Comparison of ENCODE assay signal across 16 cellular contexts in genomic region chr19:43738780-43739211, GRCh38. TPM values are rescaled to one million over a fixed set of nuclear protein-coding genes. Genes with fewer than 3 reads are reported as not detected.
DNase-seq lines count a peak whose midpoint lies in the region; ATAC-seq and TF ChIP-seq lines count a peak whose summit lies in the region.
"Had no signal": no experiment of that assay in that cellular context is flagged by ENCODE, and none has a peak within 500 bp of the region (broad histone marks: within the 10 kb centered on the region; RNA-seq: fewer than 3 reads in every experiment).

No MANE protein-coding gene starts in this region.

- H3K27me3 ChIP-seq in HUES6 (ENCODE audit: control insufficient read depth, insufficient read depth, low read length) (no peaks in the 10 kb centered on the region), mesenchymal stem cell (ENCODE audit: control insufficient read depth in 1 of 2, insufficient read depth in 1 of 2, low read length in 2 of 2) (no peaks in the 10 kb centered on the region), MM.1S (replicated peaks; ENCODE audit: insufficient read depth, low read length) (no peaks in the 10 kb centered on the region), BE2C (no peaks in the 10 kb centered on the region)
- no peaks in the 10 kb centered on the region for H3K27me3 ChIP-seq in CD4-positive, alpha-beta T cell (ENCODE audit: control insufficient read depth, insufficient read depth, low read length)

- no peaks in the 10 kb centered on the region for H3K9me3 Mint-ChIP-seq in chondrocyte (ENCODE audit: low read depth)
- no peaks in the 10 kb centered on the region for H3K9me3 Mint-ChIP-seq in CD4-positive, alpha-beta T cell
- H3K9me3 Mint-ChIP-seq: T-helper 2 cell treated with Interferon-gamma antibody and Interleukin-4, amounts not matched to agents 5 μg/mL and 100 μg/mL, for 36 hours had no signal

- no peak overlapping the region for H3K4me3 Mint-ChIP-seq in chondrocyte (ENCODE audit: unreplicated experiment)
- H3K4me3 Mint-ChIP-seq in CD4-positive, alpha-beta T cell: no peak overlapping the region
- H3K4me3 Mint-ChIP-seq: T-helper 2 cell treated with Interferon-gamma antibody and Interleukin-4, amounts not matched to agents 5 μg/mL and 100 μg/mL, for 36 hours had no signal

- POLR2A ChIA-PET in CD4-positive, alpha-beta T cell (lab: Charles Lee): no interaction called here

- no peaks in the 10 kb centered on the region for H4K20me1 ChIP-seq in MM.1S (ENCODE audit: insufficient read depth, low read length)

- no peak overlapping the region for H4K91ac ChIP-seq in mesenchymal stem cell (ENCODE audit: low read length)

- no peak overlapping the region for H2BK15ac ChIP-seq in mesenchymal stem cell (ENCODE audit: low read depth, poor library complexity, severe bottlenecking)

- no peak overlapping the region for H2AFZ ChIP-seq in mesenchymal stem cell (ENCODE audit: low read depth, low read length)
- H2AFZ ChIP-seq in MM.1S (ENCODE audit: low read length): no peak overlapping the region

- no peak for ATAC-seq in CD4-positive, alpha-beta T cell (ENCODE audit: poor library complexity)
- ATAC-seq: K562 had no signal

- H2BK5ac ChIP-seq in mesenchymal stem cell (ENCODE audit: low read depth, low read length, poor library complexity, severe bottlenecking): no peak overlapping the region

- no peaks in the 10 kb centered on the region for H3K9me2 ChIP-seq in MM.1S (replicated peaks; ENCODE audit: insufficient read depth, low read length)

- peak overlapping the region; percentile 52 for H3K27ac Mint-ChIP-seq in chondrocyte (ENCODE audit: unreplicated experiment)
- H3K27ac Mint-ChIP-seq in CD4-positive, alpha-beta T cell: no peak overlapping the region

- TF ChIP-seq CTCF in chondrocyte (IDR thresholded peaks at IDR 0.05) (no peak), GM10266 (IDR thresholded peaks at IDR 0.05; ENCODE audit: control insufficient read depth, insufficient read depth, low read depth, missing control alignments) (no peak), MM.1S (IDR thresholded peaks at IDR 0.05; ENCODE audit: low read length) (no peak), BE2C (IDR thresholded peaks at IDR 0.05; ENCODE audit: low read depth, low read length) (no peak)
- TF ChIP-seq CTCF in CD4-positive, alpha-beta T cell (IDR thresholded peaks at IDR 0.05): no peak

- H3K4me3 ChIP-seq in HUES6 (ENCODE audit: low read depth, low read length): no peak overlapping the region
- no peak overlapping the region for H3K4me3 ChIP-seq in mesenchymal stem cell (ENCODE audit: insufficient read depth in 1 of 2, low read depth in 1 of 2, low read length in 2 of 2)
- no peak overlapping the region for H3K4me3 ChIP-seq in MM.1S (ENCODE audit: low read length)
- no peak overlapping the region for H3K4me3 ChIP-seq in BE2C (ENCODE audit: low read depth, low read length)
- H3K4me3 ChIP-seq: HAP-1, K562 had no signal

- CTCF ChIA-PET in CD4-positive, alpha-beta T cell (lab: Charles Lee): no interaction called here

- H3K27me3 Mint-ChIP-seq in chondrocyte (ENCODE audit: low read depth): no peaks in the 10 kb centered on the region
- H3K27me3 Mint-ChIP-seq in CD4-positive, alpha-beta T cell: no peaks in the 10 kb centered on the region

- H3K18ac ChIP-seq in mesenchymal stem cell (ENCODE audit: low read depth in 1 of 2, low read length in 2 of 2): no peak overlapping the region

- peaks cover 91% of the 10 kb centered on the region for H3K36me3 ChIP-seq in HUES6 (ENCODE audit: control insufficient read depth, insufficient read depth, low read length)
- H3K36me3 ChIP-seq in mesenchymal stem cell (ENCODE audit: control insufficient read depth in 1 of 2, insufficient read depth in 2 of 2, low read depth in 1 of 2, low read length in 2 of 2): peaks cover 66 to 95% of the 10 kb centered on the region in 2 experiments
- H3K36me3 ChIP-seq in MM.1S (replicated peaks; ENCODE audit: insufficient read depth, low read length): no peaks in the 10 kb centered on the region
- peaks cover 55% of the 10 kb centered on the region for H3K36me3 ChIP-seq in BE2C

- no peak overlapping the region for H4K8ac ChIP-seq in mesenchymal stem cell (ENCODE audit: low read length)

- H3K79me2 ChIP-seq in MM.1S (ENCODE audit: low read length): no peaks in the 10 kb centered on the region

- H3K9me3 ChIP-seq in HUES6 (ENCODE audit: control insufficient read depth, insufficient read depth, low read depth, low read length) (no peaks in the 10 kb centered on the region), mesenchymal stem cell (ENCODE audit: control insufficient read depth, low read length) (no peaks in the 10 kb centered on the region), MM.1S (replicated peaks; ENCODE audit: insufficient read depth, low read length) (no peaks in the 10 kb centered on the region), BE2C (no peaks in the 10 kb centered on the region)
- no peaks in the 10 kb centered on the region for H3K9me3 ChIP-seq in CD4-positive, alpha-beta T cell (ENCODE audit: control insufficient read depth, low read length)
- H3K9me3 ChIP-seq: HAP-1 had no signal

- H2AK5ac ChIP-seq in mesenchymal stem cell (ENCODE audit: low read length, severe bottlenecking): peak overlapping the region; percentile 43

- H2BK120ac ChIP-seq in mesenchymal stem cell (ENCODE audit: low read depth, low read length): no peak overlapping the region

- H2BK12ac ChIP-seq in mesenchymal stem cell (ENCODE audit: low read length in 2 of 2): no peak overlapping the region

- intact Hi-C loops in CD4-positive, alpha-beta T cell (cut with DNase I, micrococcal nuclease): no loop called here

- H3K4me1 ChIP-seq in HUES6 (ENCODE audit: control insufficient read depth, insufficient read depth, low read length): peaks cover 16% of the 10 kb centered on the region; the same call in 1 of the 2 replicates
- peaks cover 15% of the 10 kb centered on the region for H3K4me1 ChIP-seq in mesenchymal stem cell (ENCODE audit: control insufficient read depth, insufficient read depth, low read depth, low read length)
- H3K4me1 ChIP-seq in MM.1S (ENCODE audit: low read length): no peaks in the 10 kb centered on the region
- no peaks in the 10 kb centered on the region for H3K4me1 ChIP-seq in BE2C
- H3K4me1 ChIP-seq: HAP-1 had no signal

- no peak overlapping the region for H3K9ac ChIP-seq in HUES6 (ENCODE audit: low read length)
- H3K9ac ChIP-seq in mesenchymal stem cell (ENCODE audit: low read length): peak overlapping the region; percentile 48
- H3K9ac ChIP-seq in MM.1S (ENCODE audit: low read length): no peak overlapping the region

- DNase-seq in A172 (ENCODE audit: low spot score): peak; percentile 68
- DNase-seq in chondrocyte (ENCODE audit: low spot score): no peak
- DNase-seq in mesenchymal stem cell: no peak
- DNase-seq in GM10266 (ENCODE audit: extremely low spot score): no peak
- DNase-seq in MM.1S: no peak
- DNase-seq in CD4-positive, alpha-beta T cell: no peak
- no peak for DNase-seq in BE2C
- DNase-seq: activated T-cell treated with anti-CD3 and anti-CD28 coated beads, Interleukin-2, amount 50 U/mL, for 48 hours; NCI-H187 treated with DMSO at 0.1 percent for 48 hours had no signal

- H3F3A ChIP-seq in MM.1S (ENCODE audit: insufficient read depth, low read length): no peaks in the 10 kb centered on the region

- H3K4ac ChIP-seq in mesenchymal stem cell (ENCODE audit: low read depth in 1 of 2, low read length in 2 of 2): peak overlapping the region in 1 of 2 experiments; percentile 30

- H3K4me2 ChIP-seq in mesenchymal stem cell (ENCODE audit: low read length, poor library complexity, severe bottlenecking) (no peak overlapping the region), MM.1S (ENCODE audit: low read depth, low read length) (no peak overlapping the region)

- WGBS in mesenchymal stem cell: 77% methylated on average over 5 of the region's 5 CpGs

- peaks cover 19% of the 10 kb centered on the region for H3K79me1 ChIP-seq in mesenchymal stem cell (replicated peaks; ENCODE audit: low read length, poor library complexity, severe bottlenecking)

- H3K27ac ChIP-seq in HUES6 (ENCODE audit: low read depth, low read length): peak overlapping the region; percentile 32; the same call in 1 of the 2 replicates
- H3K27ac ChIP-seq in mesenchymal stem cell (ENCODE audit: low read length, poor library complexity, severe bottlenecking): no peak overlapping the region
- no peak overlapping the region for H3K27ac ChIP-seq in MM.1S (ENCODE audit: low read length)
- no peak overlapping the region for H3K27ac ChIP-seq in CD4-positive, alpha-beta T cell (ENCODE audit: low read depth, low read length)

- H3K36me3 Mint-ChIP-seq in chondrocyte (ENCODE audit: low read depth): peaks cover 46% of the 10 kb centered on the region
- H3K36me3 Mint-ChIP-seq in CD4-positive, alpha-beta T cell (ENCODE audit: low read depth): peaks cover 89% of the 10 kb centered on the region

- no peak overlapping the region for H3K23ac ChIP-seq in mesenchymal stem cell (ENCODE audit: low read length in 2 of 2)

- no peak overlapping the region for H3K14ac ChIP-seq in mesenchymal stem cell (ENCODE audit: low read length in 2 of 2)

- peaks cover 23% of the 10 kb centered on the region for H3K4me1 Mint-ChIP-seq in chondrocyte (ENCODE audit: low read depth)
- H3K4me1 Mint-ChIP-seq in CD4-positive, alpha-beta T cell (ENCODE audit: low read depth): no peaks in the 10 kb centered on the region

RNA-seq across cellular contexts. Expression of gene SMG9, which starts 16.0 kb away (rescaled TPM):
- 15.9 and 23.1 TPM in 2 replicates for total RNA-seq in A172 (2014; rRNA removed; shearing (Covaris generic))
- total RNA-seq in chondrocyte: 46.9 to 55.4 TPM (median 47.2 TPM) in 3 replicates
- 20.5 TPM for polyA plus RNA-seq in mesenchymal stem cell (2013, experiment 1 of 2)
- 19.8 TPM for polyA plus RNA-seq in mesenchymal stem cell (2013, experiment 2 of 2)
- 10 to 100 TPM; 34.7 to 38.2 TPM for total RNA-seq in CD4-positive, alpha-beta T cell
- polyA plus RNA-seq in BE2C (2012; ENCODE audit: insufficient read depth, insufficient read length, low read depth): 22.4 TPM

RNA-seq across cellular contexts. Expression of gene IRGC, which starts 22.9 kb away (rescaled TPM):
- total RNA-seq in A172 (2014; rRNA removed; shearing (Covaris generic)): not detected in 2 replicates
- total RNA-seq in chondrocyte: not detected in 3 replicates
- not detected for polyA plus RNA-seq in mesenchymal stem cell (2013, experiment 1 of 2)
- not detected for polyA plus RNA-seq in mesenchymal stem cell (2013, experiment 2 of 2)
- not detected for total RNA-seq in CD4-positive, alpha-beta T cell
- polyA plus RNA-seq in BE2C (2012; ENCODE audit: insufficient read depth, insufficient read length, low read depth): not detected
- total RNA-seq: cerebellum, K562, mesenteric fat pad had no signal
- polyA plus RNA-seq: BJ, K562 had no signal

RNA-seq across cellular contexts. Expression of gene KCNN4, which starts 42.0 kb away (rescaled TPM):
- total RNA-seq in A172 (2014; rRNA removed; shearing (Covaris generic)): 57.6 and 68.6 TPM in 2 replicates
- 2.3 to 3.3 TPM (median 2.9 TPM) in 3 replicates for total RNA-seq in chondrocyte
- 0.04 TPM for polyA plus RNA-seq in mesenchymal stem cell (2013, experiment 1 of 2)
- polyA plus RNA-seq in mesenchymal stem cell (2013, experiment 2 of 2): 0.08 TPM
- total RNA-seq in CD4-positive, alpha-beta T cell: 10 to 100 TPM in 1 of 2 experiments, 1 to 10 TPM in 1; 9.7 to 10.4 TPM
- 0.66 TPM for polyA plus RNA-seq in BE2C (2012; ENCODE audit: insufficient read depth, insufficient read length, low read depth)
